Comparison of ENCODE assay signal across 18 cellular contexts in the genomic region with DNA sequence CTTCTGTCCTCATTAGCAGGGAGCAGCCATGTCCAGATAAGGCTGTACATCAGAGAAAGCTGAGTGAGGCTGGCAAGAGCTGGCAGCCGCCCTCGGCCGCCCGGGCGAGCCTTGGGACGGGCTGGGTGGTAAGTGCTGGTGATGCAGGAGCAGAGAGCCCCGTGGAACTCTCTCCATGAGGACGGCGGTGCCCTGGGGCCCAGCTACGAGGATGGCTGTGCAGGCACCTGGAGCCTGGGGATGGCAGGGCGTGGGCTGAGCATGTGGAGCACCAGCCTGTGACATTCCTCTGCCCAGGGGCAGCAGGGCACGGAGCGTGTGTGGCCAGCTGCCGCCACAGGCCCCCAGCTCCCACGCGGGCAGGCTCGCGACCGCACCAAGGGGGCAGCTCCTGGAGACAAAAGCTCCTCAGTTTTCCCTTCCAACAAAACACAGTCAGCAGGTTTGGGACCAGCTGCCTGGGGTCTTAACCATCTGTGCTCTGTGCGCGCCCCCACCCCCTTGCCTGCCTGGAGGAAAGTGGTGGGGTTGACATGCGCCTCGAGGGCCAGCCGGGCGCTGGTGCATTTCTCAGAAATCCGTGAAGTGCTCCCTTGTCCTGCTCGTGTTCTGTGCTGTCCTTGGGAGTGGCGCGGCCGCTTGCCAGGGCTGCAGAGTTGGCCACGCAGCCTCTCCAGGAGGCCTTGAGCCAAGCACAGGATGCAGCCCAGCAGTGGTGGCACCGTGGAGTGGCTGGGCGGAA. TPM values are rescaled to one million over a fixed set of nuclear protein-coding genes. Genes with fewer than 3 reads are reported as not detected.
DNase-seq lines count a peak whose midpoint lies in the region; ATAC-seq lines count a peak whose summit lies in the region.
"Had no signal": no experiment of that assay in that cellular context is flagged by ENCODE, and none has a peak within 500 bp of the region (broad histone marks: within the 10 kb centered on the region; RNA-seq: fewer than 3 reads in every experiment).

No MANE protein-coding gene starts in this region.

- H3K9me3 ChIP-seq in skeletal muscle tissue (ENCODE audit: control insufficient read depth in 3 of 3, low read length in 3 of 3) = no peaks in the 10 kb centered on the region
- H3K9me3 ChIP-seq: Peyer's patch, suprapubic skin had no signal

- no peaks in the 10 kb centered on the region for H3K27me3 ChIP-seq in skeletal muscle tissue (ENCODE audit: control insufficient read depth in 3 of 3, insufficient read depth in 3 of 3, low read length in 3 of 3)
- H3K27me3 ChIP-seq: foreskin keratinocyte, Peyer's patch, suprapubic skin had no signal

- ATAC-seq in left lobe of liver = peak; percentile 64
- ATAC-seq in GM18517 (IDR thresholded peaks at IDR 0.05; ENCODE audit: unreplicated experiment) = no peak
- no peak for ATAC-seq in GM19463 (IDR thresholded peaks at IDR 0.05; ENCODE audit: unreplicated experiment)
- ATAC-seq: foreskin keratinocyte had no signal

- DNase-seq in NCI-H1694 treated with DMSO at 0.1 percent for 48 hours (lab: John Stamatoyannopoulos, UW) (peak; percentile 93), epidermal melanocyte (ENCODE audit: insufficient read length, low spot score) (peak; percentile 33), left lobe of liver (ENCODE audit: low spot score) (peak; percentile 69), NCI-H446 (lab: John Stamatoyannopoulos, UW) (no peak), SIG-M5 treated with dmso at 0.1 percent for 504 hours (lab: John Stamatoyannopoulos, UW; ENCODE audit: unreplicated experiment) (no peak)
- DNase-seq: activated CD4-positive, alpha-beta T cell treated with anti-CD3 and anti-CD28 coated beads, Interleukin-2, amount 50 U/mL, for 1 hour; activated naive CD4-positive, alpha-beta T cell treated with anti-CD3 and anti-CD28 coated beads for 36 hours; activated T-cell treated with anti-CD3 and anti-CD28 coated beads for 4 hours; foreskin keratinocyte; NCI-H2081; NCI-H748 treated with DMSO at 0.1 percent for 48 hours; Peyer's patch; stimulated activated CD4-positive, alpha-beta T cell treated with anti-CD3 and anti-CD28 coated beads, Interleukin-4, amount 100 ng/mL, for 24 hours had no signal

- peak overlapping the region in 2 of 3 donors; percentile 45 to 56 for H3K4me3 ChIP-seq in skeletal muscle tissue (ENCODE audit: low read length in 3 of 3)
- H3K4me3 ChIP-seq: coronary artery, Peyer's patch, suprapubic skin had no signal

- peaks cover 68 to 89% (median 84%) of the 10 kb centered on the region in 3 donors for H3K4me1 ChIP-seq in skeletal muscle tissue (ENCODE audit: control insufficient read depth in 3 of 3, insufficient read depth in 3 of 3, low read length in 3 of 3)
- H3K4me1 ChIP-seq: foreskin keratinocyte had no signal

- peak overlapping the region; percentile 19 for H3K27ac ChIP-seq in skeletal muscle tissue (ENCODE audit: low read depth, low read length)
- H3K27ac ChIP-seq: coronary artery, foreskin keratinocyte, Peyer's patch, suprapubic skin had no signal

- H3K36me3 ChIP-seq in skeletal muscle tissue (ENCODE audit: control insufficient read depth in 3 of 3, insufficient read depth in 3 of 3, low read length in 3 of 3) = no peaks in the 10 kb centered on the region
- H3K36me3 ChIP-seq: Peyer's patch, suprapubic skin had no signal

- peak overlapping the region; percentile 7 to 82 (median 33) for H3K9ac ChIP-seq in skeletal muscle tissue (ENCODE audit: low read depth in 1 of 3, low read length in 3 of 3)

RNA-seq across cellular contexts. Expression of a gene that starts 21.4 kb away (rescaled TPM):
- total RNA-seq in left lobe of liver (26.6 TPM), skeletal muscle tissue (60.0 TPM)

RNA-seq across cellular contexts. Expression of a gene that starts 35.1 kb away (rescaled TPM):
- total RNA-seq in left lobe of liver (20.5 TPM), skeletal muscle tissue (38.1 TPM)

Comparison
In these comparisons a context has a peak if more than half of its experiments do, and no peak if none do; other contexts are left out.
1. DNase-seq: peak in NCI-H1694 treated with DMSO at 0.1 percent for 48 hours (single experiment), epidermal melanocyte (single experiment) and left lobe of liver (single experiment); none in NCI-H446 (0 of 2) and SIG-M5 treated with dmso at 0.1 percent for 504 hours (single experiment).